In the genomic region with DNA sequence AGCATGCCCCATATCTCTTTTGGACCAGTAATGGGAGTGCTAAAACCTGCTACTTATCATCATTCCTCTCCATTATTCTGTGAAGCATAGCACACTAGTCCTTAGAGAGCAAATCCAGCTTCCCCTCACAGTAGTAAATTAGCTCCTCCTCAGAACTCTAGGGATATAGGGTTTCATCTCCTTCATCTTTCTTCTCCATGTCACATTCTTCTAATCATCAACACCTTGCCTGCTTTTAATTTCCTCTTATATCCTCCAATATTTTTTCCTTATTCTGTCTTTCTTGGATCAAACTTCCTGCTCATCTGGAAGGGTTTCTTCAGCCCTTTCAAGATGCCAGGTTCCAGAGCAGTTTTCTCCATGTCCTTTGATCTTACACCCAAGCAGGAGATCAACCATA, we compare ENCODE assay signal across 36 cellular contexts.
"Had no signal": no experiment of that assay in that cellular context is flagged by ENCODE, and none has a peak within 500 bp of the region (broad histone marks: within the 10 kb centered on the region; RNA-seq: fewer than 3 reads in every experiment).

No MANE protein-coding gene starts in this region.

- H3K9me3 ChIP-seq: adrenal gland, ascending aorta, body of pancreas, breast epithelium had no signal

- H3K36me3 ChIP-seq: adrenal gland, ascending aorta, brain microvascular endothelial cell, breast epithelium, cardiac muscle cell had no signal

- H3K27me3 Mint-ChIP-seq: activated naive CD4-positive, alpha-beta T cell treated with anti-CD3 and anti-CD28 coated beads, Interleukin-2, amount 50 U/mL, for 24 hours; activated naive CD8-positive, alpha-beta T cell; activated naive CD8-positive, alpha-beta T cell treated with anti-CD3 and anti-CD28 coated beads for 36 hours; activated T-helper 17 cell treated with anti-CD3 and anti-CD28 coated beads, Interleukin-2, amount 50 U/mL, for 72 hours; brain; central memory CD8-positive, alpha-beta T cell had no signal

- H3K4me1 Mint-ChIP-seq: activated naive CD8-positive, alpha-beta T cell treated with anti-CD3 and anti-CD28 coated beads, Interleukin-2, amount 50 U/mL, for 24 hours; central memory CD8-positive, alpha-beta T cell had no signal

- H3K27me3 ChIP-seq: ascending aorta, body of pancreas, brain microvascular endothelial cell, breast epithelium, cardiac muscle cell had no signal

- H3K4me3 ChIP-seq: adrenal gland, ascending aorta, body of pancreas, breast epithelium, cardiac muscle cell had no signal

- ATAC-seq: activated naive CD4-positive, alpha-beta T cell treated with anti-CD3 and anti-CD28 coated beads, Interleukin-2, amount 50 U/mL, for 72 hours; activated naive CD8-positive, alpha-beta T cell treated with anti-CD3 and anti-CD28 coated beads, Interleukin-2, amount 50 U/mL, for 24 hours; activated T-cell treated with anti-CD3 and anti-CD28 coated beads, Interleukin-2, amount 50 U/mL, for 4 hours; activated T-cell treated with anti-CD3 and anti-CD28 coated beads, Interleukin-2, amount 50 U/mL, for 72 hours; activated T-helper 17 cell treated with anti-CD3 and anti-CD28 coated beads, Interleukin-2, amount 50 U/mL, for 72 hours; body of pancreas had no signal

- H3K4me1 ChIP-seq: adrenal gland, ascending aorta, breast epithelium had no signal

- DNase-seq: activated effector memory CD4-positive, alpha-beta T cell treated with anti-CD3 and anti-CD28 coated beads, Interleukin-2, amount 50 U/mL, for 16 hours; activated effector memory CD4-positive, alpha-beta T cell treated with Interleukin-2 at 50 U/mL for 16 hours; activated gamma-delta T cell; activated gamma-delta T cell treated with Interleukin-2 at 50 U/mL for 16 hours; activated naive CD4-positive, alpha-beta T cell; activated naive CD4-positive, alpha-beta T cell treated with anti-CD3 and anti-CD28 coated beads for 36 hours; activated naive CD4-positive, alpha-beta T cell treated with anti-CD3 and anti-CD28 coated beads, Interleukin-2, amount 10 ng/mL, durations not matched to agents 7 days and 5 days; activated naive CD4-positive, alpha-beta T cell treated with anti-CD3 and anti-CD28 coated beads, Interleukin-2, amount 50 U/mL, for 16 hours; activated naive CD4-positive, alpha-beta T cell treated with Interleukin-2 at 50 U/mL for 16 hours; activated naive CD8-positive, alpha-beta T cell treated with anti-CD3 and anti-CD28 coated beads for 36 hours; activated naive CD8-positive, alpha-beta T cell treated with anti-CD3 and anti-CD28 coated beads, Interleukin-2, amount 10 ng/mL, durations not matched to agents 7 days and 5 days; activated naive CD8-positive, alpha-beta T cell treated with anti-CD3 and anti-CD28 coated beads, Interleukin-2, amount 50 U/mL, for 24 hours; activated T-cell treated with anti-CD3 and anti-CD28 coated beads, Interleukin-2, amount 50 U/mL, for 4 hours; activated T-cell treated with anti-CD3 and anti-CD28 coated beads, Interleukin-2, amount 50 U/mL, for 48 hours; activated T-cell treated with anti-CD3 and anti-CD28 coated beads, Interleukin-2, amount 50 U/mL, for 72 hours; adrenal gland; amniotic stem cell; amygdala; anterior cingulate cortex; aorta; body of pancreas; brain microvascular endothelial cell; caudate nucleus; central memory CD4-positive, alpha-beta T cell; cerebellar nuclear complex had no signal

- H3K36me3 Mint-ChIP-seq: activated naive CD4-positive, alpha-beta T cell treated with anti-CD3 and anti-CD28 coated beads, Interleukin-2, amount 50 U/mL, for 24 hours; activated naive CD8-positive, alpha-beta T cell; activated naive CD8-positive, alpha-beta T cell treated with anti-CD3 and anti-CD28 coated beads for 36 hours; activated naive CD8-positive, alpha-beta T cell treated with anti-CD3 and anti-CD28 coated beads, Interleukin-2, amount 10 ng/mL, durations not matched to agents 7 days and 5 days had no signal

- H3K4me3 Mint-ChIP-seq: activated naive CD4-positive, alpha-beta T cell treated with anti-CD3 and anti-CD28 coated beads for 36 hours; activated naive CD4-positive, alpha-beta T cell treated with anti-CD3 and anti-CD28 coated beads, Interleukin-2, amount 10 ng/mL, durations not matched to agents 7 days and 5 days; activated naive CD4-positive, alpha-beta T cell treated with anti-CD3 and anti-CD28 coated beads, Interleukin-2, amount 50 U/mL, for 24 hours; activated naive CD8-positive, alpha-beta T cell; activated naive CD8-positive, alpha-beta T cell treated with anti-CD3 and anti-CD28 coated beads for 36 hours; activated naive CD8-positive, alpha-beta T cell treated with anti-CD3 and anti-CD28 coated beads, Interleukin-2, amount 10 ng/mL, durations not matched to agents 7 days and 5 days; activated naive CD8-positive, alpha-beta T cell treated with anti-CD3 and anti-CD28 coated beads, Interleukin-2, amount 50 U/mL, for 24 hours; activated T-cell treated with anti-CD3 and anti-CD28 coated beads, Interleukin-2, amount 50 U/mL, for 4 hours; activated T-cell treated with anti-CD3 and anti-CD28 coated beads, Interleukin-2, amount 50 U/mL, for 72 hours; activated T-helper 1 cell treated with anti-CD3 and anti-CD28 coated beads, Interleukin-12 subunit alpha, Interleukin-12 subunit beta, Interleukin-2, Interleukin-4 antibody, amounts not matched to agents 30 ng/mL and 10 ng/mL and 1 ng/mL, durations not matched to agents 14 hours and 24 hours and 36 hours; activated T-helper 17 cell treated with anti-CD3 and anti-CD28 coated beads, Interleukin-2, amount 50 U/mL, for 72 hours; brain; central memory CD8-positive, alpha-beta T cell had no signal

- H3K27ac ChIP-seq: adrenal gland, ascending aorta, body of pancreas, brain microvascular endothelial cell, breast epithelium, cardiac muscle cell had no signal

- H3K27ac Mint-ChIP-seq: activated naive CD4-positive, alpha-beta T cell treated with anti-CD3 and anti-CD28 coated beads for 36 hours; activated naive CD4-positive, alpha-beta T cell treated with anti-CD3 and anti-CD28 coated beads, Interleukin-2, amount 50 U/mL, for 24 hours; activated naive CD8-positive, alpha-beta T cell; activated naive CD8-positive, alpha-beta T cell treated with anti-CD3 and anti-CD28 coated beads for 36 hours; activated naive CD8-positive, alpha-beta T cell treated with anti-CD3 and anti-CD28 coated beads, Interleukin-2, amount 10 ng/mL, durations not matched to agents 7 days and 5 days; activated naive CD8-positive, alpha-beta T cell treated with anti-CD3 and anti-CD28 coated beads, Interleukin-2, amount 50 U/mL, for 24 hours; activated T-cell treated with anti-CD3 and anti-CD28 coated beads, Interleukin-2, amount 50 U/mL, for 72 hours; activated T-helper 1 cell treated with anti-CD3 and anti-CD28 coated beads, Interleukin-12 subunit alpha, Interleukin-12 subunit beta, Interleukin-2, Interleukin-4 antibody, amounts not matched to agents 30 ng/mL and 10 ng/mL and 1 ng/mL, durations not matched to agents 14 hours and 24 hours and 36 hours; activated T-helper 17 cell treated with anti-CD3 and anti-CD28 coated beads, Interleukin-2, amount 50 U/mL, for 72 hours; activated T-helper 2 cell treated with anti-CD3 and anti-CD28 coated beads, Interferon-gamma antibody, Interleukin-2, Interleukin-4, amounts not matched to agents 10 μg/mL and 5 μg/mL and 100 μg/mL, durations not matched to agents 14 hours and 24 hours and 36 hours; brain had no signal

- H3K9me3 Mint-ChIP-seq: activated naive CD4-positive, alpha-beta T cell treated with anti-CD3 and anti-CD28 coated beads, Interleukin-2, amount 50 U/mL, for 24 hours; activated T-cell treated with anti-CD3 and anti-CD28 coated beads, Interleukin-2, amount 50 U/mL, for 4 hours; activated T-helper 17 cell treated with anti-CD3 and anti-CD28 coated beads, Interleukin-2, amount 50 U/mL, for 72 hours had no signal
